8 cellular contexts compared by ENCODE assay signal in the genomic region with DNA sequence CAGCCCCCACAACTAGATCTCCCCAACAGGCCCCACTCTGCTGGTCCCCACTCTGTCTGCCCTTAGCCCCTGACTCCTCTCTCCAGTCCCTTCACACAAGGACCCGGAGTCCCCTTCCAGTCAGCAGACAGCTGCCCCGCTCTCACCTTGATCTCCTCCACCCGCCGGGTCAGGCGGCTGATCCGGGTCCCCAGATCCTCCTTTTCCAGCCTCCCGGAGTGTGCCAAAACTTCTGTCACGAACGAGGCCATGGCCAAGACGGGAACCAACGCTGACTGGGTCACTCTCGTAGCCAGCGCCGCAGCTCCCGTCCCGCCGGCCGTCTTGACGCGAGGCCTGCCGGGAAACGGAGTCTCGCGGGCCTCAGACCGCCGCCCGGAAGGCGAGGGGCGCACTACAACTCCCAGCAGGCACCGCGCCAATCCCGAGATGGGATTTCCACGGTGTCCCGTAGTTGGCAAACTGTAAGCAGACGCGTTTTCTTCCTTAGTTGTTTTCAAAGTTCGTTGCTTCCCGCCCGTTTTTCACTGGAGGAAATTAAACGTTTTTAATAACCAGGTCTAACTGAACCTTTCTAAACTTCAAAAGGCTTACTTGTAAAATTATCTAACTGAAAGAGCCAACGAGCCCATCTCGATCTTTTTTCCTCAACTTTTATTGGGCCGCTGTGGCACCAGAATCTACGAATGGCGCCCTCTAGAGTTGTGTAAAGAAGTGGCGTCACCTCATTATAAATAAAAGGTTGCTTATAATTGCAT.
DNase-seq lines count a peak whose midpoint lies in the region; ATAC-seq and FAIRE-seq lines count a peak whose summit lies in the region.

A gene with protein sequence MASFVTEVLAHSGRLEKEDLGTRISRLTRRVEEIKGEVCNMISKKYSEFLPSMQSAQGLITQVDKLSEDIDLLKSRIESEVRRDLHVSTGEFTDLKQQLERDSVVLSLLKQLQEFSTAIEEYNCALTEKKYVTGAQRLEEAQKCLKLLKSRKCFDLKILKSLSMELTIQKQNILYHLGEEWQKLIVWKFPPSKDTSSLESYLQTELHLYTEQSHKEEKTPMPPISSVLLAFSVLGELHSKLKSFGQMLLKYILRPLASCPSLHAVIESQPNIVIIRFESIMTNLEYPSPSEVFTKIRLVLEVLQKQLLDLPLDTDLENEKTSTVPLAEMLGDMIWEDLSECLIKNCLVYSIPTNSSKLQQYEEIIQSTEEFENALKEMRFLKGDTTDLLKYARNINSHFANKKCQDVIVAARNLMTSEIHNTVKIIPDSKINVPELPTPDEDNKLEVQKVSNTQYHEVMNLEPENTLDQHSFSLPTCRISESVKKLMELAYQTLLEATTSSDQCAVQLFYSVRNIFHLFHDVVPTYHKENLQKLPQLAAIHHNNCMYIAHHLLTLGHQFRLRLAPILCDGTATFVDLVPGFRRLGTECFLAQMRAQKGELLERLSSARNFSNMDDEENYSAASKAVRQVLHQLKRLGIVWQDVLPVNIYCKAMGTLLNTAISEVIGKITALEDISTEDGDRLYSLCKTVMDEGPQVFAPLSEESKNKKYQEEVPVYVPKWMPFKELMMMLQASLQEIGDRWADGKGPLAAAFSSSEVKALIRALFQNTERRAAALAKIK (minus strand): TSS at position 277 of the 758 bp plus-strand sequence. CDS start 26 bp downstream, at position 251.

- DNase-seq in Ammon's horn (ENCODE audit: low spot score) (peak; percentile 97), NCI-H446 treated with DMSO at 0.1 percent for 48 hours (lab: John Stamatoyannopoulos, UW) (peak; percentile 94), cerebellar nuclear complex (lab: John Stamatoyannopoulos, UW) (peak; percentile 59 to 78)
- DNase-seq in stimulated activated CD4-positive, alpha-beta T cell treated with anti-CD3 and anti-CD28 coated beads, Interleukin-12 subunit alpha, Interleukin-12 subunit beta, amount 100 ng/mL, for 4 hours, result peak; percentile 91

- peak; percentile 95 for ATAC-seq in GM19043 (IDR thresholded peaks at IDR 0.05; ENCODE audit: low read depth, unreplicated experiment)
- ATAC-seq in HG03378 (IDR thresholded peaks at IDR 0.05; ENCODE audit: unreplicated experiment), result peak; percentile 92
- ATAC-seq in activated CD4-positive, CD25-positive, alpha-beta regulatory T cell treated with anti-CD3 and anti-CD28 coated beads, Interleukin-2, amount 50 U/mL, for 24 hours, result peak; percentile 99

- peak; percentile 13 for FAIRE-seq in islet of Langerhans (lab: Jason Lieb, UNC)

Comparison
In these comparisons a context has a peak if more than half of its experiments do, and no peak if none do; other contexts are left out.
1. Peak in every context shown above with its lines: DNase-seq and ATAC-seq.